ENCODE assay signal across 1 cellular context in the genomic region with DNA sequence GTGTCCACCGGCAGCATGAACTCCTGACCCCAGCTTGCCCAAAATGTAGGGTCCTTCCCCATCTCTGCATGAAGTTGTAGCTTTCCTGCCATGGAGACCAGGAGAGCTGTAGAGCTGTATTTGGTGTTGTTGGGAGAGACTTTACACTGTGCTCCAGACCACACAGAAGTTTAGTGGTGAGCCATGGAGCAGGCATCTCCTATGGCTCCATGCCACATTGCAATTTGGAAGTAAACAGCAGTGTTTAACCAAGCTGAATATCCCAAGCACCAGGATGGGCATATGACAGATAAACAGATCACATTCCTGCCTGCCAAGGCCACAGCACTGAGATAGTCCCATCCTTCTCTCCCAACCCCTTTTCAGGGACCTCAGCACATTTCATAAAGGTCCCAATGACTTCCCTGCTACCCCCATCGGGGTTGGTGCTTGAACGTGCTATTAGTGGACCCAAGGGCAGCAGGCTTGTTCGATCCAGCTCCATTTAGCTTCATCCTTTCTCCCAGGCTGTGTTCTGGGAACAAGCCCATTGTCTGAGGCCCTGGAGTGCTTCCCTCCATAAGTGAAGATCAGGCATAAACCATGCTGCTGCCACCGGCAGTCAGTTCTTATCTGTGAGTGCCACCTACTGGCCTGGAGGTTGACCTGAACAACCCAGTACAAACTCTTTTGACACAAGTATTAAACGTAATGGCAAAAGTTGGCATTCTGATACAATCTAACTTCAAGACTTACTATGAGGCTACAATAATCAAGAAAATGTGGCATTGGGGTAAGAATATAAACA.
TF ChIP-seq lines count a peak whose summit lies in the region.

No MANE protein-coding gene starts in this region.

TF ChIP-seq in HepG2, 621 proteins besides CTCF, POLR2A, EP300 and RAD21 (continued from another document):
- TF ChIP-seq SP4 (CRISPR knock-in tag; IDR thresholded peaks at IDR 0.05): no peak
- TF ChIP-seq STAG1 (CRISPR knock-in tag; IDR thresholded peaks at IDR 0.05): peak; percentile 65
- TF ChIP-seq, protein P1, sequence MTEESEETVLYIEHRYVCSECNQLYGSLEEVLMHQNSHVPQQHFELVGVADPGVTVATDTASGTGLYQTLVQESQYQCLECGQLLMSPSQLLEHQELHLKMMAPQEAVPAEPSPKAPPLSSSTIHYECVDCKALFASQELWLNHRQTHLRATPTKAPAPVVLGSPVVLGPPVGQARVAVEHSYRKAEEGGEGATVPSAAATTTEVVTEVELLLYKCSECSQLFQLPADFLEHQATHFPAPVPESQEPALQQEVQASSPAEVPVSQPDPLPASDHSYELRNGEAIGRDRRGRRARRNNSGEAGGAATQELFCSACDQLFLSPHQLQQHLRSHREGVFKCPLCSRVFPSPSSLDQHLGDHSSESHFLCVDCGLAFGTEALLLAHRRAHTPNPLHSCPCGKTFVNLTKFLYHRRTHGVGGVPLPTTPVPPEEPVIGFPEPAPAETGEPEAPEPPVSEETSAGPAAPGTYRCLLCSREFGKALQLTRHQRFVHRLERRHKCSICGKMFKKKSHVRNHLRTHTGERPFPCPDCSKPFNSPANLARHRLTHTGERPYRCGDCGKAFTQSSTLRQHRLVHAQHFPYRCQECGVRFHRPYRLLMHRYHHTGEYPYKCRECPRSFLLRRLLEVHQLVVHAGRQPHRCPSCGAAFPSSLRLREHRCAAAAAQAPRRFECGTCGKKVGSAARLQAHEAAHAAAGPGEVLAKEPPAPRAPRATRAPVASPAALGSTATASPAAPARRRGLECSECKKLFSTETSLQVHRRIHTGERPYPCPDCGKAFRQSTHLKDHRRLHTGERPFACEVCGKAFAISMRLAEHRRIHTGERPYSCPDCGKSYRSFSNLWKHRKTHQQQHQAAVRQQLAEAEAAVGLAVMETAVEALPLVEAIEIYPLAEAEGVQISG (CRISPR knock-in tag; IDR thresholded peaks at IDR 0.05): peak; percentile 95
- no peak for TF ChIP-seq FOSL1 (CRISPR knock-in tag; IDR thresholded peaks at IDR 0.05; ENCODE audit: borderline replicate concordance)
- TF ChIP-seq ZNF674 (CRISPR knock-in tag; IDR thresholded peaks at IDR 0.05; ENCODE audit: low read depth): no peak
- TF ChIP-seq MEF2D (CRISPR knock-in tag; IDR thresholded peaks at IDR 0.05): no peak
